ENCODE assay signal across 16 cellular contexts in genomic region chr5:159893020-159893695, GRCh38. TPM values are rescaled to one million over a fixed set of nuclear protein-coding genes. Genes with fewer than 3 reads are reported as not detected.
DNase-seq lines count a peak whose midpoint lies in the region; ATAC-seq and TF ChIP-seq lines count a peak whose summit lies in the region.
"Had no signal": no experiment of that assay in that cellular context is flagged by ENCODE, and none has a peak within 500 bp of the region (broad histone marks: within the 10 kb centered on the region; RNA-seq: fewer than 3 reads in every experiment).

No MANE protein-coding gene starts in this region.

- peaks cover 9% of the 10 kb centered on the region; the same call in 1 of the 2 replicates for H3K9me1 ChIP-seq in IMR-90 (ENCODE audit: insufficient read depth, low read length)

- intact Hi-C loops in IMR-90 (cut with micrococcal nuclease), result loop anchor here (5.0 kb wide), 1 partner anchor 126 kb away; no protein-coding TSS in a partner anchor
- intact Hi-C loops in spleen (cut with DNase I; ENCODE audit: low total_unique reads), result no loop called here

- no peak overlapping the region; the same call in 1 of the 2 replicates for H4K91ac ChIP-seq in IMR-90 (ENCODE audit: insufficient read depth, low read depth, low read length)

- H2AK9ac ChIP-seq in IMR-90 (replicated peaks; ENCODE audit: low read depth, low read length, poor library complexity), result no peak overlapping the region

- no peaks in the 10 kb centered on the region for H3K79me1 ChIP-seq in IMR-90 (ENCODE audit: low read depth in 1 of 2, low read length in 2 of 2)

- CTCF ChIA-PET in IMR-90 (lab: Yijun Ruan, JAX), result no interaction called here

- H2BK5ac ChIP-seq in IMR-90 (ENCODE audit: low read depth, low read length, poor library complexity, severe bottlenecking), result no peak overlapping the region

- ATAC-seq in IMR-90 (ENCODE audit: low read depth) (no peak), HG02981 (IDR thresholded peaks at IDR 0.05; ENCODE audit: unreplicated experiment) (no peak), HG03378 (IDR thresholded peaks at IDR 0.05; ENCODE audit: unreplicated experiment) (no peak)
- ATAC-seq: GM23338 had no signal

- no peaks in the 10 kb centered on the region for H3K36me3 ChIP-seq in IMR-90 (ENCODE audit: control insufficient read depth, insufficient read depth, low read length)
- no peaks in the 10 kb centered on the region for H3K36me3 ChIP-seq in SJSA1
- no peaks in the 10 kb centered on the region for H3K36me3 ChIP-seq in spleen
- no peaks in the 10 kb centered on the region for H3K36me3 ChIP-seq in H7 (replicated peaks; ENCODE audit: control insufficient read depth, insufficient read depth, low read length)
- H3K36me3 ChIP-seq: HAP-1 had no signal

- H3K4me1 ChIP-seq in IMR-90 (ENCODE audit: control insufficient read depth, insufficient read depth, low read length) (peaks cover 11% of the 10 kb centered on the region), SJSA1 (replicated peaks) (peaks cover 27% of the 10 kb centered on the region), spleen (no peaks in the 10 kb centered on the region)
- H3K4me1 ChIP-seq: HAP-1 had no signal

- no peak overlapping the region for H2AFZ ChIP-seq in IMR-90 (replicated peaks; ENCODE audit: low read length, poor library complexity)
- H2AFZ ChIP-seq: GM23338 had no signal

- in situ Hi-C loops in IMR-90 (cut with MboI; ENCODE audit: low sequenced_read_pairs), result no loop called here

- H4K20me1 ChIP-seq in IMR-90 (ENCODE audit: insufficient read depth, low read length), result no peaks in the 10 kb centered on the region

- H2AK5ac ChIP-seq in IMR-90 (ENCODE audit: low read depth, low read length), result no peak overlapping the region

- no peak overlapping the region for H3K4me2 ChIP-seq in IMR-90 (ENCODE audit: low read depth, low read length)
- H3K4me2 ChIP-seq: GM23338 had no signal

- 80% methylated on average over 1 of the region's 3 CpGs; no CpG with 5 or more reads in 1 of the 2 experiments for WGBS in IMR-90 (ENCODE audit: extremely low coverage in 2 of 2, insufficient read length in 1 of 2), 2 experiments
- 77 to 91% (median 84%) methylated on average over 3 of the region's 3 CpGs for WGBS in spleen, 5 donors

- H4K5ac ChIP-seq in IMR-90 (ENCODE audit: low read depth, low read length), result no peak overlapping the region

- POLR2A ChIA-PET in IMR-90 (lab: Charles Lee; ENCODE audit: unreplicated experiment), result no interaction called here

- DNase-seq in IMR-90, result no peak
- no peak for DNase-seq in SJSA1 (ENCODE audit: low read depth in 1 of 2, low spot score in 2 of 2)
- DNase-seq in foreskin fibroblast, result peak; percentile 43 to 51
- DNase-seq in spleen, result no peak
- DNase-seq in H7, result no peak
- DNase-seq: C1 segment of cervical spinal cord; CD4-positive, alpha-beta memory T cell; DMS79; EL; HFFc6 had no signal

- H3K9ac ChIP-seq in IMR-90 (ENCODE audit: low read depth, low read length), result no peak overlapping the region

- H3K4me3 ChIP-seq in IMR-90 (ENCODE audit: insufficient read depth, low read depth, low read length) (no peak overlapping the region), SJSA1 (no peak overlapping the region), foreskin fibroblast (ENCODE audit: low read depth in 1 of 2, low read length in 2 of 2) (no peak overlapping the region), spleen (no peak overlapping the region), H7 (ENCODE audit: insufficient read depth, low read depth, low read length) (no peak overlapping the region)
- H3K4me3 ChIP-seq: GM23338, HAP-1 had no signal

- peak overlapping the region; percentile 29; the same call in 1 of the 3 replicates for H2BK15ac ChIP-seq in IMR-90 (ENCODE audit: low read depth, low read length)

- BruUV-seq in IMR-90 (replicated peaks; lab: Mats Ljungman, UMichigan), result no TSS peak

- no peak for TF ChIP-seq CTCF in IMR-90 (conservative IDR thresholded peaks at IDR 0.05; ENCODE audit: low read depth, low read length)
- no peak for TF ChIP-seq CTCF in foreskin fibroblast (IDR thresholded peaks at IDR 0.05; ENCODE audit: low read depth, low read length)
- no peak for TF ChIP-seq CTCF in spleen (IDR thresholded peaks at IDR 0.05 in 8 of 11, conservative IDR thresholded peaks at IDR 0.05 in 3 of 11)

- no peak overlapping the region; the same call in 1 of the 2 replicates for H2BK120ac ChIP-seq in IMR-90 (ENCODE audit: low read depth, low read length)

- H3K14ac ChIP-seq in IMR-90 (replicated peaks; ENCODE audit: low read depth, low read length), result no peak overlapping the region

- TF ChIP-seq POLR2A in IMR-90 (IDR thresholded peaks at IDR 0.05; ENCODE audit: low read depth, low read length) (no peak), spleen (IDR thresholded peaks at IDR 0.05) (no peak)

- H4K8ac ChIP-seq in IMR-90 (ENCODE audit: low read depth in 2 of 2, low read length in 2 of 2), result no peak overlapping the region

- H3K27me3 ChIP-seq in IMR-90 (ENCODE audit: control insufficient read depth, insufficient read depth, low read length) (peaks cover 14% of the 10 kb centered on the region), SJSA1 (replicated peaks) (no peaks in the 10 kb centered on the region), spleen (replicated peaks in 1 of 7) (peaks cover 0 to 9% (median 0%) of the 10 kb centered on the region in 7 donors), H7 (ENCODE audit: control insufficient read depth, insufficient read depth, low read length) (no peaks in the 10 kb centered on the region)

- H3K4ac ChIP-seq in IMR-90 (ENCODE audit: low read depth, low read length), result peak overlapping the region; percentile 6

- H3K27ac ChIP-seq in IMR-90 (ENCODE audit: insufficient read depth, low read length) (no peak overlapping the region), SJSA1 (peak overlapping the region; percentile 44; the same call in 1 of the 2 replicates), spleen (peak overlapping the region in 5 of 8 donors; percentile 2 to 59 (median 51))
- H3K27ac ChIP-seq: HL-60 had no signal

- H3K23ac ChIP-seq in IMR-90 (ENCODE audit: low read depth, low read length), result no peak overlapping the region

- TF ChIP-seq RAD21 in IMR-90 (IDR thresholded peaks at IDR 0.05; ENCODE audit: low read length), result no peak

- H2BK20ac ChIP-seq in IMR-90 (ENCODE audit: low read depth, low read length), result peak overlapping the region; percentile 8; the same call in 1 of the 2 replicates

- no peak overlapping the region for H3K56ac ChIP-seq in IMR-90 (ENCODE audit: extremely low read depth, insufficient read depth, low read length)

- H3K9me3 ChIP-seq in IMR-90 (ENCODE audit: control insufficient read depth, insufficient read depth, low read length), result peaks cover 4% of the 10 kb centered on the region
- no peaks in the 10 kb centered on the region for H3K9me3 ChIP-seq in SJSA1 (replicated peaks)
- H3K9me3 ChIP-seq in spleen, result no peaks in the 10 kb centered on the region
- H3K9me3 ChIP-seq: HAP-1 had no signal

- no peak overlapping the region for H3K18ac ChIP-seq in IMR-90 (ENCODE audit: low read depth, low read length)

- dilution Hi-C loops in IMR-90 (cut with HindIII; ENCODE audit: low sequenced_read_pairs, unreplicated experiment), result no loop called here

TF ChIP-seq in IMR-90, 13 proteins besides CTCF, POLR2A, EP300 and RAD21:
- TF ChIP-seq BHLHE40 (IDR thresholded peaks at IDR 0.05; ENCODE audit: low read depth, low read length), result no peak
- no peak for TF ChIP-seq NFE2L2 (IDR thresholded peaks at IDR 0.05; ENCODE audit: low read depth, low read length)
- TF ChIP-seq USF2 (IDR thresholded peaks at IDR 0.05; ENCODE audit: low read depth, low read length), result no peak
- TF ChIP-seq CEBPB (IDR thresholded peaks at IDR 0.05; ENCODE audit: low read depth, low read length), result no peak
- TF ChIP-seq CHD1 (IDR thresholded peaks at IDR 0.05; ENCODE audit: low read depth, low read length), result no peak
- TF ChIP-seq MAFK (IDR thresholded peaks at IDR 0.05; ENCODE audit: low read depth, low read length), result no peak
- no peak for TF ChIP-seq SMC3 (IDR thresholded peaks at IDR 0.05; ENCODE audit: low read depth, low read length)
- no peak for TF ChIP-seq FOS (IDR thresholded peaks at IDR 0.05; ENCODE audit: low read depth, low read length)
- no peak for TF ChIP-seq RFX5 (IDR thresholded peaks at IDR 0.05; ENCODE audit: low read depth, low read length)
- TF ChIP-seq MAZ (IDR thresholded peaks at IDR 0.05; ENCODE audit: borderline replicate concordance, low read depth, low read length), result no peak
- TF ChIP-seq ELK1 (IDR thresholded peaks at IDR 0.05; ENCODE audit: borderline replicate concordance, low read depth, low read length), result no peak
- TF ChIP-seq MXI1 (IDR thresholded peaks at IDR 0.05; ENCODE audit: borderline replicate concordance, low read depth, low read length), result no peak
- TF ChIP-seq RCOR1 (IDR thresholded peaks at IDR 0.05; ENCODE audit: insufficient replicate concordance, low read length), result no peak
TF ChIP-seq in IMR-90: peak in this region for 0.

RNA-seq across cellular contexts. Expression of gene ADRA1B, which starts 23.1 kb away (rescaled TPM):
- total RNA-seq in IMR-90 (2012; rRNA removed) (0.18 and 0.56 TPM in 2 replicates), spleen (10 to 100 TPM in 5 of 7 donors, 1 to 10 TPM in 2; 6.9 to 39.6 (median 13.8) TPM)
- polyA plus RNA-seq in IMR-90 (2012; rRNA removed) (1.5 and 1.6 TPM in 2 replicates), spleen (1 to 10 TPM in 2 of 3 donors, under 1 TPM in 1; 0.65 to 4.3 (median 1.3) TPM)
- polyA plus RNA-seq in IMR-90 (2012; cell fraction: cytosol; rRNA removed), result 0.76 and 1.5 TPM in 2 replicates
- polyA plus RNA-seq in IMR-90 (2012; cell fraction: nucleus; rRNA removed; ENCODE audit: low replicate concordance), result 0.54 and 1.4 TPM in 2 replicates
- 2.8 and 4.4 TPM in 2 replicates for total RNA-seq in SJSA1 (2014; rRNA removed; shearing (Covaris generic))
- 0.14 TPM in 1 of 2 replicates, not detected in the other for total RNA-seq in H7 (2014; rRNA removed; shearing (Covaris generic))
- total RNA-seq: B cell; CD4-positive, alpha-beta memory T cell; GM23338 had no signal
- polyA plus RNA-seq: CD4-positive, alpha-beta memory T cell; GM23338 had no signal

Comparison
In these comparisons a context has a peak if more than half of its experiments do, and no peak if none do; other contexts are left out.
1. DNase-seq: peak in foreskin fibroblast (2 of 2); none in IMR-90 (single experiment), SJSA1 (0 of 2), spleen (single experiment) and H7 (single experiment).